30 cellular contexts compared by ENCODE assay signal in genomic region chr9:107193251-107193650, GRCh38.
"Had no signal": no experiment of that assay in that cellular context is flagged by ENCODE, and none has a peak within 500 bp of the region (broad histone marks: within the 10 kb centered on the region; RNA-seq: fewer than 3 reads in every experiment).

No MANE protein-coding gene starts in this region.

- H3K4me2 ChIP-seq: hepatocyte had no signal

- H3K27me3 ChIP-seq: adrenal gland, body of pancreas, esophagus squamous epithelium, gastroesophageal sphincter, heart right ventricle, hepatocyte had no signal

- H3K27ac ChIP-seq: adrenal gland, body of pancreas, esophagus squamous epithelium, gastroesophageal sphincter, heart right ventricle, hepatocyte had no signal

- DNase-seq: activated CD4-positive, alpha-beta memory T cell treated with anti-CD3 and anti-CD28 coated beads for 36 hours; activated CD4-positive, alpha-beta T cell treated with anti-CD3 and anti-CD28 coated beads for 36 hours; activated CD4-positive, alpha-beta T cell treated with anti-CD3 and anti-CD28 coated beads, Interleukin-2, amount 10 ng/mL, durations not matched to agents 24 days and 14 days; activated CD4-positive, CD25-positive, alpha-beta regulatory T cell; activated CD4-positive, CD25-positive, alpha-beta regulatory T cell treated with anti-CD3 and anti-CD28 coated beads, Interleukin-2, amount 50 U/mL, for 72 hours; activated CD8-positive, alpha-beta memory T cell treated with anti-CD3 and anti-CD28 coated beads, Interleukin-2, amount 10 ng/mL, durations not matched to agents 7 days and 5 days; activated CD8-positive, alpha-beta memory T cell treated with anti-CD3 and anti-CD28 coated beads, Interleukin-2, amount 50 U/mL, for 4 hours; activated CD8-positive, alpha-beta T cell treated with anti-CD3 and anti-CD28 coated beads, Interleukin-2, amount 10 ng/mL, durations not matched to agents 7 days and 5 days; activated effector memory CD4-positive, alpha-beta T cell treated with anti-CD3 and anti-CD28 coated beads, Interleukin-2, amount 50 U/mL, for 16 hours; activated naive CD4-positive, alpha-beta T cell treated with anti-CD3 and anti-CD28 coated beads for 36 hours; activated naive CD8-positive, alpha-beta T cell treated with anti-CD3 and anti-CD28 coated beads for 36 hours; activated naive CD8-positive, alpha-beta T cell treated with anti-CD3 and anti-CD28 coated beads, Interleukin-2, amount 50 U/mL, for 24 hours; activated T-cell treated with anti-CD3 and anti-CD28 coated beads, Interleukin-2, amount 50 U/mL, for 1 hour; activated T-cell treated with anti-CD3 and anti-CD28 coated beads, Interleukin-2, amount 50 U/mL, for 48 hours; adrenal gland; amygdala; aorta; body of pancreas; caudate nucleus; cortex of kidney; dermis blood vessel endothelial cell; effector CD4-positive, alpha-beta T cell; effector memory CD8-positive, alpha-beta T cell; erythroblast; esophagus squamous epithelium; foreskin melanocyte; heart right ventricle; T1000 had no signal

- H3K4me3 ChIP-seq: adrenal gland, body of pancreas, esophagus squamous epithelium, gastroesophageal sphincter, heart right ventricle, hepatocyte had no signal

- H3K36me3 ChIP-seq: adrenal gland, esophagus squamous epithelium, gastroesophageal sphincter, heart right ventricle had no signal

- H3K79me2 ChIP-seq: hepatocyte had no signal

- H3K4me1 ChIP-seq: adrenal gland, body of pancreas, esophagus squamous epithelium, gastroesophageal sphincter had no signal
